15 cellular contexts compared by ENCODE assay signal in genomic region chr11:121559812-121560211, GRCh38.
DNase-seq lines count a peak whose midpoint lies in the region; ATAC-seq, FAIRE-seq and TF ChIP-seq lines count a peak whose summit lies in the region.
"Had no signal": no experiment of that assay in that cellular context is flagged by ENCODE, and none has a peak within 500 bp of the region (broad histone marks: within the 10 kb centered on the region; RNA-seq: fewer than 3 reads in every experiment).

No MANE protein-coding gene starts in this region.

- CTCF ChIA-PET in CD4-positive, alpha-beta memory T cell (lab: Charles Lee; ENCODE audit: partially characterized antibody), result no interaction called here
- CTCF ChIA-PET in T-cell (lab: Charles Lee), result interaction anchor here in 1 of 2 donors (0.6 kb wide), 1 partner anchor 235 kb away, joined by 3 read pairs; no protein-coding TSS in a partner anchor
- CTCF ChIA-PET in HepG2 (lab: Yijun Ruan, JAX; ENCODE audit: low intra/inter-chr PET ratio, low total read pairs), result no interaction called here

- TF ChIP-seq CTCF in HepG2 (CRISPR knock-in tag; IDR thresholded peaks at IDR 0.05), result no peak
- TF ChIP-seq CTCF in progenitor cell of endocrine pancreas (IDR thresholded peaks at IDR 0.05; ENCODE audit: unreplicated experiment), result no peak
- TF ChIP-seq CTCF in esophagus muscularis mucosa (IDR thresholded peaks at IDR 0.05), result no peak

- no peak for ATAC-seq in CD4-positive, CD25-positive, alpha-beta regulatory T cell (ENCODE audit: low read depth in 2 of 2)
- ATAC-seq in T-cell (replicated peaks in 1 of 4), result no peak
- ATAC-seq in HepG2, result no peak

- TF ChIP-seq EP300 in HepG2 (IDR thresholded peaks at IDR 0.05; ENCODE audit: low read depth in 2 of 2, low read length in 2 of 2) (no peak), HepG2 (CRISPR knock-in tag; IDR thresholded peaks at IDR 0.05; ENCODE audit: borderline replicate concordance) (no peak), esophagus muscularis mucosa (IDR thresholded peaks at IDR 0.05) (no peak)

- no peaks in the 10 kb centered on the region for H3K9me3 ChIP-seq in CD4-positive, CD25-positive, alpha-beta regulatory T cell (ENCODE audit: control insufficient read depth in 2 of 2, low read length in 2 of 2)
- H3K9me3 ChIP-seq in CD4-positive, alpha-beta memory T cell (ENCODE audit: control insufficient read depth in 1 of 2, low read length in 2 of 2), result no peaks in the 10 kb centered on the region
- H3K9me3 ChIP-seq in HepG2 (ENCODE audit: low read length) (no peaks in the 10 kb centered on the region), esophagus muscularis mucosa (no peaks in the 10 kb centered on the region)

- H3K9me3 Mint-ChIP-seq in CD4-positive, CD25-positive, alpha-beta regulatory T cell, result no peaks in the 10 kb centered on the region
- H3K9me3 Mint-ChIP-seq in CD4-positive, alpha-beta memory T cell, result no peaks in the 10 kb centered on the region
- no peaks in the 10 kb centered on the region for H3K9me3 Mint-ChIP-seq in T-cell
- no peaks in the 10 kb centered on the region for H3K9me3 Mint-ChIP-seq in progenitor cell of endocrine pancreas (ENCODE audit: low read depth)
- H3K9me3 Mint-ChIP-seq: CD8-positive, alpha-beta memory T cell had no signal

- peak overlapping the region; percentile 48 to 72 (median 66) for H3K27ac Mint-ChIP-seq in CD4-positive, CD25-positive, alpha-beta regulatory T cell
- H3K27ac Mint-ChIP-seq in CD4-positive, alpha-beta memory T cell, result peak overlapping the region in 4 of 7 donors; percentile 16 to 69 (median 44)
- H3K27ac Mint-ChIP-seq in T-cell (peak overlapping the region; percentile 32 to 39), progenitor cell of endocrine pancreas (no peak overlapping the region)

- peaks cover 97% of the 10 kb centered on the region for H3K36me3 ChIP-seq in CD4-positive, CD25-positive, alpha-beta regulatory T cell (ENCODE audit: control insufficient read depth, insufficient read depth, low read length)
- H3K36me3 ChIP-seq in CD4-positive, alpha-beta memory T cell (ENCODE audit: insufficient read depth, low read length), result peaks cover 83% of the 10 kb centered on the region
- H3K36me3 ChIP-seq in HepG2 (replicated peaks in 1 of 2; ENCODE audit: control insufficient read depth in 1 of 2, insufficient read depth in 2 of 2, low read length in 2 of 2), result peaks cover 28 to 55% of the 10 kb centered on the region in 2 experiments
- H3K36me3 ChIP-seq in esophagus muscularis mucosa, result peaks cover 0 to 46% (median 7%) of the 10 kb centered on the region in 4 donors

- DNase-seq in CD4-positive, CD25-positive, alpha-beta regulatory T cell, result no peak
- DNase-seq in CD4-positive, alpha-beta memory T cell, result no peak
- DNase-seq in T-cell, result no peak
- no peak for DNase-seq in HepG2 (ENCODE audit: low spot score)
- DNase-seq in progenitor cell of endocrine pancreas (ENCODE audit: low spot score, unreplicated experiment), result no peak
- no peak for DNase-seq in esophagus muscularis mucosa (ENCODE audit: extremely low spot score)
- DNase-seq in activated CD4-positive, alpha-beta T cell treated with anti-CD3 and anti-CD28 coated beads, Interleukin-2, amount 50 U/mL, for 48 hours, result no peak
- DNase-seq: CD8-positive, alpha-beta memory T cell; GF-D8; GOT3; KG1; NCI-H1694 treated with DMSO at 0.1 percent for 48 hours; NCI-H774; RPMI8226; SIG-M5 had no signal

- H3K79me2 ChIP-seq in HepG2 (ENCODE audit: insufficient read depth, low read length), result no peaks in the 10 kb centered on the region

- intact Hi-C loops in CD4-positive, alpha-beta memory T cell (cut with micrococcal nuclease), result no loop called here
- intact Hi-C loops in HepG2 (cut with micrococcal nuclease; ENCODE audit: unreplicated experiment), result no loop called here
- intact Hi-C loops in esophagus muscularis mucosa (cut with DNase I), result no loop called here

- in situ Hi-C loops in HepG2 (cut with HindIII; ENCODE audit: extremely low pct_ligation_motif_present, low pct_unique_long_range_greater_than_20kb), result loop anchor here (5.0 kb wide), 1 partner anchor 108 kb away; the partner anchor contains the start of genes SORL1 and SORL1-AS1

- BruUV-seq in HepG2 (replicated peaks; lab: Mats Ljungman, UMichigan), result no TSS peak

- H4K20me1 ChIP-seq in HepG2 (ENCODE audit: insufficient read depth, low read length), result no peaks in the 10 kb centered on the region

- no peak for FAIRE-seq in HepG2 (lab: Jason Lieb, UNC)

- H3K9ac ChIP-seq in HepG2 (ENCODE audit: insufficient read depth, low read depth, low read length), result no peak overlapping the region

- no peak overlapping the region for H2AFZ ChIP-seq in HepG2 (ENCODE audit: low read length)

- H3K4me1 ChIP-seq in CD4-positive, CD25-positive, alpha-beta regulatory T cell (ENCODE audit: control insufficient read depth, insufficient read depth, low read length, poor library complexity, severe bottlenecking), result no peaks in the 10 kb centered on the region
- no peaks in the 10 kb centered on the region for H3K4me1 ChIP-seq in CD4-positive, alpha-beta memory T cell (ENCODE audit: insufficient read depth, low read length)
- H3K4me1 ChIP-seq in HepG2 (ENCODE audit: insufficient read depth, low read length), result peaks cover 65% of the 10 kb centered on the region
- no peaks in the 10 kb centered on the region for H3K4me1 ChIP-seq in esophagus muscularis mucosa

- WGBS in HepG2 (ENCODE audit: low lambda C conversion rate), result 91% methylated on average over 2 of the region's 4 CpGs
- 88% methylated on average over 4 of the region's 4 CpGs for WGBS in esophagus muscularis mucosa

- no peak overlapping the region for H3K27ac ChIP-seq in CD4-positive, CD25-positive, alpha-beta regulatory T cell (ENCODE audit: insufficient read depth, low read length, poor library complexity, severe bottlenecking)
- no peak overlapping the region for H3K27ac ChIP-seq in CD4-positive, alpha-beta memory T cell (ENCODE audit: low read depth, low read length)
- H3K27ac ChIP-seq in HepG2 (ENCODE audit: extremely low read length, insufficient read depth, low read length) (peak overlapping the region; percentile 28), esophagus muscularis mucosa (replicated peaks in 1 of 4) (no peak overlapping the region)

- TF ChIP-seq RAD21 in HepG2 (CRISPR knock-in tag; IDR thresholded peaks at IDR 0.05), result no peak

- no peaks in the 10 kb centered on the region for H3K27me3 Mint-ChIP-seq in CD4-positive, CD25-positive, alpha-beta regulatory T cell
- no peaks in the 10 kb centered on the region for H3K27me3 Mint-ChIP-seq in CD4-positive, alpha-beta memory T cell
- H3K27me3 Mint-ChIP-seq in T-cell (no peaks in the 10 kb centered on the region), progenitor cell of endocrine pancreas (peaks cover 4% of the 10 kb centered on the region)
- H3K27me3 Mint-ChIP-seq: CD8-positive, alpha-beta memory T cell had no signal

- POLR2A ChIA-PET in CD4-positive, alpha-beta memory T cell (lab: Charles Lee; ENCODE audit: partially characterized antibody), result no interaction called here
- POLR2A ChIA-PET in T-cell (lab: Charles Lee), result no interaction called here
- POLR2A ChIA-PET in HepG2 (lab: Yijun Ruan, JAX), result no interaction called here

- peaks cover 70% of the 10 kb centered on the region for H3K36me3 Mint-ChIP-seq in CD4-positive, CD25-positive, alpha-beta regulatory T cell
- peaks cover 62 to 89% of the 10 kb centered on the region in 2 donors for H3K36me3 Mint-ChIP-seq in CD4-positive, alpha-beta memory T cell
- H3K36me3 Mint-ChIP-seq in T-cell (peaks cover 67% of the 10 kb centered on the region), progenitor cell of endocrine pancreas (ENCODE audit: insufficient read depth) (peaks cover 12% of the 10 kb centered on the region)

- TF ChIP-seq POLR2A in HepG2 (IDR thresholded peaks at IDR 0.05; ENCODE audit: insufficient read depth in 1 of 2, low read depth in 2 of 2, low read length in 2 of 2) (no peak), esophagus muscularis mucosa (IDR thresholded peaks at IDR 0.05; ENCODE audit: low read depth) (no peak)

- no peak overlapping the region for H3K4me2 ChIP-seq in HepG2 (ENCODE audit: low read depth, low read length)

- H3K4me3 Mint-ChIP-seq in CD4-positive, CD25-positive, alpha-beta regulatory T cell, result no peak overlapping the region
- no peak overlapping the region for H3K4me3 Mint-ChIP-seq in CD4-positive, alpha-beta memory T cell
- no peak overlapping the region for H3K4me3 Mint-ChIP-seq in T-cell
- no peak overlapping the region for H3K4me3 Mint-ChIP-seq in progenitor cell of endocrine pancreas (ENCODE audit: low read depth)
- H3K4me3 Mint-ChIP-seq: CD8-positive, alpha-beta memory T cell had no signal

- H3K4me3 ChIP-seq in CD4-positive, CD25-positive, alpha-beta regulatory T cell (ENCODE audit: low read depth, low read length), result no peak overlapping the region
- no peak overlapping the region for H3K4me3 ChIP-seq in CD4-positive, alpha-beta memory T cell (ENCODE audit: low read length in 2 of 2)
- H3K4me3 ChIP-seq in HepG2 (replicated peaks in 1 of 3; ENCODE audit: insufficient read depth in 1 of 3, low read depth in 2 of 3, low read length in 3 of 3) (no peak overlapping the region), esophagus muscularis mucosa (no peak overlapping the region)

- H3K4me1 Mint-ChIP-seq in CD4-positive, CD25-positive, alpha-beta regulatory T cell, result peaks cover 5 to 47% (median 26%) of the 10 kb centered on the region in 4 donors
- H3K4me1 Mint-ChIP-seq in CD4-positive, alpha-beta memory T cell, result peaks cover 19 to 66% (median 29%) of the 10 kb centered on the region in 4 donors
- peaks cover 44 to 60% (median 52%) of the 10 kb centered on the region in 3 donors for H3K4me1 Mint-ChIP-seq in T-cell
- peaks cover 19% of the 10 kb centered on the region for H3K4me1 Mint-ChIP-seq in progenitor cell of endocrine pancreas (ENCODE audit: low read depth)

- no peaks in the 10 kb centered on the region for H3K27me3 ChIP-seq in CD4-positive, CD25-positive, alpha-beta regulatory T cell (ENCODE audit: control insufficient read depth, insufficient read depth, low read length)
- H3K27me3 ChIP-seq in CD4-positive, alpha-beta memory T cell (ENCODE audit: insufficient read depth, low read length), result no peaks in the 10 kb centered on the region
- H3K27me3 ChIP-seq in HepG2 (ENCODE audit: control insufficient read depth in 1 of 2, insufficient read depth in 2 of 2, low read length in 2 of 2) (no peaks in the 10 kb centered on the region), esophagus muscularis mucosa (no peaks in the 10 kb centered on the region)

TF ChIP-seq in HepG2, 621 proteins besides CTCF, POLR2A, EP300 and RAD21 (continues in another document):
- TF ChIP-seq KDM5B (CRISPR knock-in tag; IDR thresholded peaks at IDR 0.05; ENCODE audit: borderline replicate concordance), result no peak
